22 cellular contexts compared by ENCODE assay signal in the genomic region with DNA sequence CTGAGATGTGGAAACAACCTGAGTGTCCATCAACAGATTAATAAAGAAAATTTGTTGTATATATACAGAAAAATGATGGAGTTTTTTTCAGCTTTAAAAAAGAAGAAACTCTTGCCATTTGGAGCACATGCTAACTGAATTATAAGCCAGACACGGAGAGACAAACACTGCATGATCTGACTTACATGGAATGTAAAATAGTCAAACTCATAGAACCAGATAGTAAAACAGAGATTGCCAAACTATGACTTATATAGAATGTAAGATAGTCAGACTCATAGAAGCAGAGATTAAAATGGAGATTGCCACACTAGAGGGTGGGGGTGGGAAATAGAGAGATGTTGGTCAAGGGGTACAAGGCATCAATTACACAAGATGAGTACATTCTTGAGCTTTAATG.
DNase-seq lines count a peak whose midpoint lies in the region; ATAC-seq and TF ChIP-seq lines count a peak whose summit lies in the region.
"Had no signal": no experiment of that assay in that cellular context is flagged by ENCODE, and none has a peak within 500 bp of the region (broad histone marks: within the 10 kb centered on the region; RNA-seq: fewer than 3 reads in every experiment).

No MANE protein-coding gene starts in this region.

- H3K9me3 ChIP-seq in SJCRH30 (replicated peaks): no peaks in the 10 kb centered on the region
- H3K9me3 ChIP-seq: Peyer's patch had no signal

- POLR2A ChIA-PET in AG04449 (lab: Yijun Ruan, JAX): no interaction called here

- no peaks in the 10 kb centered on the region for H3K4me1 Mint-ChIP-seq in chondrocyte (ENCODE audit: low read depth)
- H3K4me1 Mint-ChIP-seq: CD8-positive, alpha-beta memory T cell had no signal

- peaks cover 13% of the 10 kb centered on the region; the same call in 1 of the 2 replicates for H3K4me1 ChIP-seq in SJCRH30
- H3K4me1 ChIP-seq: Peyer's patch had no signal

- no peak overlapping the region for H3K4me3 ChIP-seq in AG04449 (ENCODE audit: low read depth, low read length)
- H3K4me3 ChIP-seq in choroid plexus epithelial cell (ENCODE audit: low read depth, low read length): no peak overlapping the region
- H3K4me3 ChIP-seq in foreskin fibroblast (ENCODE audit: low read depth in 1 of 2, low read length in 2 of 2): no peak overlapping the region
- no peak overlapping the region for H3K4me3 ChIP-seq in SJCRH30
- H3K4me3 ChIP-seq: Peyer's patch had no signal

- H3K27ac ChIP-seq in SJCRH30: no peak overlapping the region
- H3K27ac ChIP-seq: C4-2B, Peyer's patch had no signal

- no peak overlapping the region for H3K27ac Mint-ChIP-seq in chondrocyte (ENCODE audit: unreplicated experiment)

- CTCF ChIA-PET in AG04449 (lab: Yijun Ruan, JAX): interaction anchor here (0.8 kb wide), 1 partner anchor 19 kb away, joined by 3 read pairs; no protein-coding TSS in a partner anchor

- no peaks in the 10 kb centered on the region for H3K27me3 ChIP-seq in SJCRH30
- H3K27me3 ChIP-seq: Peyer's patch had no signal

- no peak for TF ChIP-seq CTCF in AG04449 (IDR thresholded peaks at IDR 0.05; ENCODE audit: insufficient read depth, low read length, missing control alignments)
- no peak for TF ChIP-seq CTCF in choroid plexus epithelial cell (conservative IDR thresholded peaks at IDR 0.05; ENCODE audit: low read depth, low read length)
- TF ChIP-seq CTCF in foreskin fibroblast (IDR thresholded peaks at IDR 0.05; ENCODE audit: low read depth, low read length): no peak
- no peak for TF ChIP-seq CTCF in chondrocyte (IDR thresholded peaks at IDR 0.05)

- no peak for ATAC-seq in GM21576 (IDR thresholded peaks at IDR 0.05; ENCODE audit: unreplicated experiment)

- H3K36me3 Mint-ChIP-seq in chondrocyte (ENCODE audit: low read depth): no peaks in the 10 kb centered on the region
- H3K36me3 Mint-ChIP-seq: CD8-positive, alpha-beta memory T cell had no signal

- no peak overlapping the region for H3K4me3 Mint-ChIP-seq in chondrocyte (ENCODE audit: unreplicated experiment)
- H3K4me3 Mint-ChIP-seq: CD8-positive, alpha-beta memory T cell had no signal

- DNase-seq in AG04449 (ENCODE audit: low read depth, low spot score) (peak; percentile 38), HS-5 (ENCODE audit: low read depth) (peak; percentile 20), choroid plexus epithelial cell (ENCODE audit: low read depth) (peak; percentile 26), foreskin fibroblast (peak; percentile 0 to 4), NCI-H1694 (lab: John Stamatoyannopoulos, UW) (no peak), SJCRH30 (no peak), chondrocyte (ENCODE audit: low spot score) (no peak)
- DNase-seq: 8988T; Calu3; CD8-positive, alpha-beta memory T cell; GF-D8; KG1; NCI-H1105; NCI-H146; NCI-H2029 treated with DMSO at 0.1 percent for 48 hours; NCI-H345; NCI-H524 treated with DMSO at 0.1 percent for 48 hours; NCI-H82; Peyer's patch; SW 1271 had no signal

- H3K27me3 Mint-ChIP-seq in chondrocyte (ENCODE audit: low read depth): no peaks in the 10 kb centered on the region
- H3K27me3 Mint-ChIP-seq: CD8-positive, alpha-beta memory T cell had no signal

- no peaks in the 10 kb centered on the region for H3K36me3 ChIP-seq in SJCRH30
- H3K36me3 ChIP-seq: Peyer's patch had no signal

- H3K9me3 Mint-ChIP-seq in chondrocyte (ENCODE audit: low read depth): peaks cover 19% of the 10 kb centered on the region

Comparison
In these comparisons a context has a peak if more than half of its experiments do, and no peak if none do; other contexts are left out.
1. DNase-seq: peak in AG04449 (single experiment), HS-5 (single experiment), choroid plexus epithelial cell (single experiment) and foreskin fibroblast (2 of 2); none in NCI-H1694 (single experiment), SJCRH30 (0 of 2) and chondrocyte (single experiment).